Comparison of ENCODE assay signal across 9 cellular contexts in genomic region chr6:3455121-3455489, GRCh38. TPM values are rescaled to one million over a fixed set of nuclear protein-coding genes. Genes with fewer than 3 reads are reported as not detected.
DNase-seq lines count a peak whose midpoint lies in the region; ATAC-seq and TF ChIP-seq lines count a peak whose summit lies in the region.
"Had no signal": no experiment of that assay in that cellular context is flagged by ENCODE, and none has a peak within 500 bp of the region (broad histone marks: within the 10 kb centered on the region; RNA-seq: fewer than 3 reads in every experiment).

No MANE protein-coding gene starts in this region.

- intact Hi-C loops in heart left ventricle (cut with DNase I) (loop anchor here in 9 of 10 donors (5.0 to 10.0 kb wide), 6 partner anchors 160 to 280 kb away; no protein-coding TSS in a partner anchor), Right ventricle myocardium superior (cut with DNase I) (loop anchor here (5.0 kb wide), 1 partner anchor 173 kb away; no protein-coding TSS in a partner anchor), lower leg skin (cut with DNase I; ENCODE audit: low total_unique reads) (loop anchor here (10.0 kb wide), 2 partner anchors 170 to 280 kb away; no protein-coding TSS in a partner anchor), tibial artery (cut with DNase I; ENCODE audit: low total_unique reads) (loop anchor here (5.0 to 10.0 kb wide), 2 partner anchors 170 to 272 kb away; no protein-coding TSS in a partner anchor)

- H3K4me1 ChIP-seq in heart left ventricle (peaks cover 0 to 41% (median 29%) of the 10 kb centered on the region in 12 donors), tibial artery (peaks cover 0 to 44% (median 22%) of the 10 kb centered on the region in 4 donors)

- H3K36me3 ChIP-seq in heart left ventricle (no peaks in the 10 kb centered on the region), tibial artery (no peaks in the 10 kb centered on the region)
- H3K36me3 ChIP-seq: neutrophil had no signal

- H3K4me3 ChIP-seq in heart left ventricle, result peak overlapping the region; percentile 54 to 84 (median 62)
- peak overlapping the region; percentile 30 for H3K4me3 ChIP-seq in lower leg skin (ENCODE audit: low read depth, poor library complexity, severe bottlenecking)
- peak overlapping the region; percentile 57 to 71 for H3K4me3 ChIP-seq in tibial artery

- H3K9me3 ChIP-seq in heart left ventricle (no peaks in the 10 kb centered on the region), tibial artery (no peaks in the 10 kb centered on the region)
- H3K9me3 ChIP-seq: neutrophil had no signal

- DNase-seq in heart left ventricle, result no peak
- no peak for DNase-seq in Right ventricle myocardium superior
- DNase-seq in astrocyte of the hippocampus (ENCODE audit: low read depth, low spot score), result peak; percentile 41
- no peak for DNase-seq in lower leg skin (ENCODE audit: low spot score in 2 of 2)
- no peak for DNase-seq in tibial artery
- DNase-seq in 8988T, result no peak

- TF ChIP-seq POLR2A in heart left ventricle (IDR thresholded peaks at IDR 0.05) (no peak), lower leg skin (IDR thresholded peaks at IDR 0.05) (no peak)

- TF ChIP-seq CTCF in heart left ventricle (IDR thresholded peaks at IDR 0.05) (no peak), lower leg skin (IDR thresholded peaks at IDR 0.05) (no peak), tibial artery (IDR thresholded peaks at IDR 0.05) (no peak)

- H3K27me3 ChIP-seq in heart left ventricle (peaks cover 0 to 60% (median 3%) of the 10 kb centered on the region in 9 donors), tibial artery (no peaks in the 10 kb centered on the region)

- no peak overlapping the region for H3K27ac ChIP-seq in heart left ventricle
- no peak overlapping the region for H3K27ac ChIP-seq in tibial artery
- H3K27ac ChIP-seq: neutrophil had no signal

- WGBS in heart left ventricle, 4 donors, result 43 to 58% (median 51%) methylated on average over 9 of the region's 9 CpGs
- 43 to 45% methylated on average over 9 of the region's 9 CpGs for WGBS in lower leg skin, 2 donors

- no peak for ATAC-seq in heart left ventricle
- no peak for ATAC-seq in Right ventricle myocardium superior (ENCODE audit: poor library complexity)
- no peak for ATAC-seq in GM18907 (IDR thresholded peaks at IDR 0.05; ENCODE audit: unreplicated experiment)
- no peak for ATAC-seq in GM21825 (IDR thresholded peaks at IDR 0.05; ENCODE audit: unreplicated experiment)

RNA-seq across cellular contexts. Expression of gene SLC22A23, which starts 1.7 kb away (rescaled TPM):
- total RNA-seq in heart left ventricle (10 to 100 TPM in 1 of 9 donors, 1 to 10 TPM in 8; 4.4 to 12.4 (median 5.2) TPM), Right ventricle myocardium superior (5.4 TPM), lower leg skin (10 to 100 TPM; 29.2 to 50.7 (median 43.2) TPM)
- polyA plus RNA-seq in heart left ventricle, result 1 to 10 TPM; 2.9 to 3.7 TPM
